ENCODE assay signal across 27 cellular contexts in the genomic region with DNA sequence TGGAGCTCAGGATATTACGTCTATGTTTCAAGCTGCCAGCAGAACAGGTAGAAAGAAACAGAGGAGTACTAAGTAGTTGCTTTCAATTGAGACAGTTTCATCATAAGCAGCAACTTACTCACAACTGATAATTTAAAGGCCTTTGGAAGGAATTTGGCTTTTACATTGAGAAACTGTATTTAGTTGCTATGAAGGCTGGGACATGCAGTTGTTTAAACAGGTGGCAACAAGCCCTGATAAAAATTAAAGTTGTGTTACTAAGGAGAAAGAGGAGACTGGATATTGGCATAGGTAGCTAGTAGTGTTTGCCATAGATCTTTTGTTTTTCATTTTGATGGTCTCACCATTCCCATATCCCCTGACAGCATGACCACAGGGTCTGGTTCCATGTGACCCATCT.
"Had no signal": no experiment of that assay in that cellular context is flagged by ENCODE, and none has a peak within 500 bp of the region (broad histone marks: within the 10 kb centered on the region; RNA-seq: fewer than 3 reads in every experiment).

No MANE protein-coding gene starts in this region.

- H3K27me3 ChIP-seq: ovary, stomach, testis, thyroid gland, transverse colon, upper lobe of left lung, vagina had no signal

- DNase-seq: hypothalamus; immature natural killer cell; left ventricle myocardium inferior; midbrain; mucosa of descending colon; naive thymus-derived CD4-positive, alpha-beta T cell; ovary; posterior cingulate gyrus; retina; right cardiac atrium; stimulated activated CD4-positive, alpha-beta T cell treated with anti-CD3 and anti-CD28 coated beads, Interleukin-12 subunit alpha, Interleukin-12 subunit beta, amount 100 ng/mL, for 4 hours; stimulated activated CD4-positive, alpha-beta T cell treated with anti-CD3 and anti-CD28 coated beads, Interleukin-15, amount 100 ng/mL, for 24 hours; stimulated activated CD4-positive, alpha-beta T cell treated with anti-CD3 and anti-CD28 coated beads, Interleukin-2, amount 100 ng/mL, for 24 hours; stimulated activated CD4-positive, alpha-beta T cell treated with anti-CD3 and anti-CD28 coated beads, Interleukin-4, amount 100 ng/mL, for 1 hour; stimulated activated naive B cell treated with anti-CD40 and anti-IgM and Interleukin-4, amounts not matched to agents 10 μg/mL and 1 μg/mL and 100 μg/mL, for 72 hours; stimulated activated naive CD8-positive, alpha-beta T cell treated with anti-CD3 and anti-CD28 coated beads, Interleukin-15, Interleukin-2, amounts not matched to agents 100 U/mL and 50 U/mL, for 24 hours; stomach; testis; thyroid gland; transverse colon; upper lobe of left lung had no signal

- ATAC-seq: mucosa of descending colon; naive thymus-derived CD4-positive, alpha-beta T cell; natural killer cell treated with Interleukin-12 subunit alpha and Interleukin-12 subunit beta and Interleukin-15 and Interleukin-18, amount 100 ng/mL, for 72 hours; right cardiac atrium; sciatic nerve; stimulated activated naive B cell treated with anti-CD40 and anti-IgM and Interleukin-4, amounts not matched to agents 10 μg/mL and 1 μg/mL and 100 μg/mL, for 72 hours; stimulated activated naive CD8-positive, alpha-beta T cell treated with anti-CD3 and anti-CD28 coated beads, Interleukin-15, Interleukin-2, amounts not matched to agents 100 U/mL and 50 U/mL, for 24 hours had no signal

- H3K4me1 ChIP-seq: prostate gland had no signal

- H3K27ac ChIP-seq: left ventricle myocardium inferior, ovary, prostate gland, skin epidermis, stomach, testis, thyroid gland, transverse colon, upper lobe of left lung, vagina had no signal

- H3K36me3 ChIP-seq: left ventricle myocardium inferior, ovary, prostate gland, stomach, thyroid gland, transverse colon, upper lobe of left lung, vagina had no signal

- H3K9me3 ChIP-seq: left ventricle myocardium inferior, mucosa of descending colon, ovary, prostate gland, stomach, testis, thyroid gland, transverse colon, upper lobe of left lung, vagina had no signal

- H3K4me3 ChIP-seq: left ventricle myocardium inferior, lung, mucosa of descending colon, ovary, prostate gland, skin epidermis, stomach, testis, thyroid gland, transverse colon, upper lobe of left lung, vagina had no signal
